1 cellular context compared by ENCODE assay signal in the genomic region with DNA sequence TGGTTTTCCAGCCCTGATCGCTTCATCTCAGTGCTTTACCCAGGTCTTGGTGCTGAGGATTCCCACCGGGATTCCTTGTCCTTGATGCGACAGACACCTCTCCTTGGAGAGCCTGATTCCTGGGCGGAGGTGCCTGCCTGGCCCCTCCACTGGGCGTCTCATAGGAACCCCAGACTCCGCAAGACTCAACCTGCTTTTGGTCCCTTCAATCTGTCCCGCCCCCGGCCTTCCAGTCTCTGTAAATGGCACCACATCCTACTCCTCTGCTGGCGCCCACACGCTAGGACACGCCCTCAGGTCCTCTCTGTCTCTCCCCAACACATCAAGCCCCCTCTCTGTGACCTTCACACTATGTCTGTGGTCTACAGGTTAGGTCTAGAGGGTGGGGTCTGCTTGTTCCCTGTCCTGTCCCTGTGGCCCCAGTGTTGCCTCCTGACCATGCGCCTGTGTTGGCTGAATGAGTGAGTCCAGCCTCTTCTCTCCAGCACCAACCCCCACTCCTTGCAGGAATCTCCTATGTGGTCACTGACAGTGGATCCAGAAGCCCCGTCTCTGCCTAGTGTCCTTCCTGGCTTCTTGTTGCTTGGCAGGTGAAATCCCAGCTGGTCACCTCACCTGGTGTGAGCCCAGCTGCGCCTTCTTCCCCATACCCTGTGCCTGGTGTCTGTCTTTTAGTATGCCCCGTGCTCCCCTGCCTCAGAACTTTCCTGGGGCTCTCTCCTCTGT.
TF ChIP-seq lines count a peak whose summit lies in the region.

No MANE protein-coding gene starts in this region.

TF ChIP-seq in K562, 482 proteins besides CTCF, POLR2A, EP300 and RAD21 (continued from another document):
- TF ChIP-seq, protein P1, sequence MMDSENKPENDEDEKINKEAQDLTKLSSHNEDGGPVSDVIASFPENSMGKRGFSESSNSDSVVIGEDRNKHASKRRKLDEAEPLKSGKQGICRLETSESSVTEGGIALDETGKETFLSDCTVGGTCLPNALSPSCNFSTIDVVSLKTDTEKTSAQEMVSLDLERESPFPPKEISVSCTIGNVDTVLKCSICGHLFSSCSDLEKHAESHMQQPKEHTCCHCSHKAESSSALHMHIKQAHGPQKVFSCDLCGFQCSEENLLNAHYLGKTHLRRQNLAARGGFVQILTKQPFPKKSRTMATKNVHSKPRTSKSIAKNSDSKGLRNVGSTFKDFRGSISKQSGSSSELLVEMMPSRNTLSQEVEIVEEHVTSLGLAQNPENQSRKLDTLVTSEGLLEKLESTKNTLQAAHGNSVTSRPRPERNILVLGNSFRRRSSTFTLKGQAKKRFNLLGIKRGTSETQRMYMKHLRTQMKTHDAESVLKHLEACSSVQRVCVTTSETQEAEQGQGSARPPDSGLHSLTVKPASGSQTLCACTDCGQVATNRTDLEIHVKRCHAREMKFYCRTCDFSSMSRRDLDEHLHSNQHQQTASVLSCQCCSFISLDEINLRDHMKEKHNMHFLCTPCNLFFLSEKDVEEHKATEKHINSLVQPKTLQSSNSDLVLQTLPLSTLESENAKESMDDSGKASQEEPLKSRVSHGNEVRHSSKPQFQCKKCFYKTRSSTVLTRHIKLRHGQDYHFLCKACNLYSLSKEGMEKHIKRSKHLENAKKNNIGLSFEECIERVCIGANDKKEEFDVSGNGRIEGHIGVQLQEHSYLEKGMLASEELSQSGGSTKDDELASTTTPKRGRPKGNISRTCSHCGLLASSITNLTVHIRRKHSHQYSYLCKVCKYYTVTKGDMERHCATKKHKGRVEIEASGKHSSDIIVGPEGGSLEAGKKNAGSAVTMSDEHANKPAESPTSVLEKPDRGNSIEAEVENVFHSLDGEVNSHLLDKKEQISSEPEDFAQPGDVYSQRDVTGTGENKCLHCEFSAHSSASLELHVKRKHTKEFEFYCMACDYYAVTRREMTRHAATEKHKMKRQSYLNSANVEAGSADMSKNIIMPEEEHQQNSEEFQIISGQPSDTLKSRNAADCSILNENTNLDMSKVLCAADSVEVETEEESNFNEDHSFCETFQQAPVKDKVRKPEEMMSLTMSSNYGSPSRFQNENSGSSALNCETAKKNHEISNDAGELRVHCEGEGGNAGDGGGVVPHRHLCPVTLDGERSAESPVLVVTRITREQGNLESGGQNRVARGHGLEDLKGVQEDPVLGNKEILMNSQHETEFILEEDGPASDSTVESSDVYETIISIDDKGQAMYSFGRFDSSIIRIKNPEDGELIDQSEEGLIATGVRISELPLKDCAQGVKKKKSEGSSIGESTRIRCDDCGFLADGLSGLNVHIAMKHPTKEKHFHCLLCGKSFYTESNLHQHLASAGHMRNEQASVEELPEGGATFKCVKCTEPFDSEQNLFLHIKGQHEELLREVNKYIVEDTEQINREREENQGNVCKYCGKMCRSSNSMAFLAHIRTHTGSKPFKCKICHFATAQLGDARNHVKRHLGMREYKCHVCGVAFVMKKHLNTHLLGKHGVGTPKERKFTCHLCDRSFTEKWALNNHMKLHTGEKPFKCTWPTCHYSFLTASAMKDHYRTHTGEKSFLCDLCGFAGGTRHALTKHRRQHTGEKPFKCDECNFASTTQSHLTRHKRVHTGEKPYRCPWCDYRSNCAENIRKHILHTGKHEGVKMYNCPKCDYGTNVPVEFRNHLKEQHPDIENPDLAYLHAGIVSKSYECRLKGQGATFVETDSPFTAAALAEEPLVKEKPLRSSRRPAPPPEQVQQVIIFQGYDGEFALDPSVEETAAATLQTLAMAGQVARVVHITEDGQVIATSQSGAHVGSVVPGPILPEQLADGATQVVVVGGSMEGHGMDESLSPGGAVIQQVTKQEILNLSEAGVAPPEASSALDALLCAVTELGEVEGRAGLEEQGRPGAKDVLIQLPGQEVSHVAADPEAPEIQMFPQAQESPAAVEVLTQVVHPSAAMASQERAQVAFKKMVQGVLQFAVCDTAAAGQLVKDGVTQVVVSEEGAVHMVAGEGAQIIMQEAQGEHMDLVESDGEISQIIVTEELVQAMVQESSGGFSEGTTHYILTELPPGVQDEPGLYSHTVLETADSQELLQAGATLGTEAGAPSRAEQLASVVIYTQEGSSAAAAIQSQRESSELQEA (IDR thresholded peaks at IDR 0.05; ENCODE audit: low read depth): no peak
- TF ChIP-seq GATAD2B (IDR thresholded peaks at IDR 0.05; ENCODE audit: borderline replicate concordance) (no peak), HSF4 (CRISPR knock-in tag; IDR thresholded peaks at IDR 0.05; ENCODE audit: borderline replicate concordance) (no peak), STAT5B (CRISPR knock-in tag; IDR thresholded peaks at IDR 0.05) (no peak), HEY1 (CRISPR knock-in tag; IDR thresholded peaks at IDR 0.05; ENCODE audit: borderline replicate concordance) (no peak)
- TF ChIP-seq, protein P2, sequence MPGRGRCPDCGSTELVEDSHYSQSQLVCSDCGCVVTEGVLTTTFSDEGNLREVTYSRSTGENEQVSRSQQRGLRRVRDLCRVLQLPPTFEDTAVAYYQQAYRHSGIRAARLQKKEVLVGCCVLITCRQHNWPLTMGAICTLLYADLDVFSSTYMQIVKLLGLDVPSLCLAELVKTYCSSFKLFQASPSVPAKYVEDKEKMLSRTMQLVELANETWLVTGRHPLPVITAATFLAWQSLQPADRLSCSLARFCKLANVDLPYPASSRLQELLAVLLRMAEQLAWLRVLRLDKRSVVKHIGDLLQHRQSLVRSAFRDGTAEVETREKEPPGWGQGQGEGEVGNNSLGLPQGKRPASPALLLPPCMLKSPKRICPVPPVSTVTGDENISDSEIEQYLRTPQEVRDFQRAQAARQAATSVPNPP (IDR thresholded peaks at IDR 0.05; ENCODE audit: borderline replicate concordance, insufficient read depth, insufficient read length): no peak
- TF ChIP-seq, protein P3, sequence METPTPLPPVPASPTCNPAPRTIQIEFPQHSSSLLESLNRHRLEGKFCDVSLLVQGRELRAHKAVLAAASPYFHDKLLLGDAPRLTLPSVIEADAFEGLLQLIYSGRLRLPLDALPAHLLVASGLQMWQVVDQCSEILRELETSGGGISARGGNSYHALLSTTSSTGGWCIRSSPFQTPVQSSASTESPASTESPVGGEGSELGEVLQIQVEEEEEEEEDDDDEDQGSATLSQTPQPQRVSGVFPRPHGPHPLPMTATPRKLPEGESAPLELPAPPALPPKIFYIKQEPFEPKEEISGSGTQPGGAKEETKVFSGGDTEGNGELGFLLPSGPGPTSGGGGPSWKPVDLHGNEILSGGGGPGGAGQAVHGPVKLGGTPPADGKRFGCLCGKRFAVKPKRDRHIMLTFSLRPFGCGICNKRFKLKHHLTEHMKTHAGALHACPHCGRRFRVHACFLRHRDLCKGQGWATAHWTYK (CRISPR knock-in tag; IDR thresholded peaks at IDR 0.05): no peak
